6 cellular contexts compared by ENCODE assay signal in the genomic region with DNA sequence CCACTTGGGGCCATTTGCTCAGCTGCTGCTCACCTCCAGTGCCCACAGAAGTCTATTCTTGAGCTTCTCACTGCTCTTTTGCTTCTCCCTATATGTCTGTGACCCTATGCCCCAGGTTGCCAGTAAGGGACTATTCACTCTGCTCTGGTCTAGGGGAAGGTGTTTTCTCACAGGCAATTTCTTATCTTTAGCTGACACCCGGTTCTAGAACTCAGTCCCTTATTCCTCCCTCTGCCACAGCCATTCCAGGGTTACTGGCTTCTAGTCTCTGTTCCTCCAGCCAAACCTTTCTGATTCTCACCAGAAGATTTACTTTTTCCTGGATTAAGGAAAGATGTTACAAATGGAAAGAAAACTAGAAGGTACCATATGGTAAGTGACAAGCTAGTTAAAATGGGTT.
"Had no signal": no experiment of that assay in that cellular context is flagged by ENCODE, and none has a peak within 500 bp of the region (broad histone marks: within the 10 kb centered on the region; RNA-seq: fewer than 3 reads in every experiment).

No MANE protein-coding gene starts in this region.

- H3K9me3 Mint-ChIP-seq: GM23338 had no signal

- H3K4me3 Mint-ChIP-seq: GM23338, H9 had no signal

- H3K4me3 ChIP-seq: GM23338 had no signal

- H3K4me1 Mint-ChIP-seq: GM23338, H9 had no signal

- H3K27ac ChIP-seq: HL-60 had no signal

- DNase-seq: H9, HCEC 1CT, IMR-90, KBM-7 had no signal

- ATAC-seq: GM23338 had no signal

- H3K27ac Mint-ChIP-seq: GM23338, H9 had no signal
